In the genomic region with DNA sequence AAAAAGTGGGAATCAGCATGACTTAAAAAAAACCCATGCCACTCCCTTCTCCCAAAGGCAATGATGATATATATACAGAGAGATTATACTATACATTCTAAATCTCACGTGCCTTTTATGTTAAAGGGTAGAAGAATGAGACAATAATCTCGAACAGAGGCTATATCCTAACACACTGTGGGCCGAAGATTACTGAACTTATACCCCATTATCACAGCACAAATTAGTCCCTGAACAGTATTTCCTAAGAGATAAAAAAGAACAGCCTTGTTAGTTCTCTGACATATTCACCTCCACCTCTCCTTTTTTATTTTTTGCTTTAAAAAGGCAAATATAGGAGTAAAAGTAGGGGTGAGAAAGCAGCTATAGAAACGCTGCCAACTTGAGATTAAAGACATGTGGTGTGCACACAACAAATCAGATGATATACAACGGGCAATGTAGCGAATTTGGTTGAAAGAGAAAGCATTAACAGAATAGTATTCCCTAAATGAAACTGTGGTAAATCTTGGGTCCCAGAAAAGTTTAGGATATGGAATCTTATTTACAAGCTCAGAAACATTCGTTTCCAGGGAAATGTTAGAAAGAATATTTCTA, we compare ENCODE assay signal across 26 cellular contexts.
DNase-seq lines count a peak whose midpoint lies in the region; ATAC-seq, FAIRE-seq and TF ChIP-seq lines count a peak whose summit lies in the region.
"Had no signal": no experiment of that assay in that cellular context is flagged by ENCODE, and none has a peak within 500 bp of the region (broad histone marks: within the 10 kb centered on the region; RNA-seq: fewer than 3 reads in every experiment).

No MANE protein-coding gene starts in this region.

- TF ChIP-seq CTCF in A549 (IDR thresholded peaks at IDR 0.05) (no peak), cardiac fibroblast (IDR thresholded peaks at IDR 0.05; ENCODE audit: low read depth, low read length) (no peak)

- no peaks in the 10 kb centered on the region for H3K9me3 ChIP-seq in A549
- H3K9me3 ChIP-seq: right lobe of liver, vagina had no signal

- TF ChIP-seq POLR2A in A549 (IDR thresholded peaks at IDR 0.05; ENCODE audit: low read length) (no peak), H54 (IDR thresholded peaks at IDR 0.05; ENCODE audit: low read depth, low read length) (no peak)

- POLR2A ChIA-PET in A549 (lab: Yijun Ruan, JAX) = no interaction called here

- no peak overlapping the region for H3K27ac ChIP-seq in A549
- H3K27ac ChIP-seq: right lobe of liver, vagina had no signal

- no peaks in the 10 kb centered on the region for H3K27me3 Mint-ChIP-seq in activated naive CD4-positive, alpha-beta T cell treated with anti-CD3 and anti-CD28 coated beads for 36 hours (ENCODE audit: low read depth)

- no peak overlapping the region for H3K27ac Mint-ChIP-seq in activated naive CD4-positive, alpha-beta T cell treated with anti-CD3 and anti-CD28 coated beads for 36 hours
- H3K27ac Mint-ChIP-seq: activated CD8-positive, alpha-beta T cell treated with anti-CD3 and anti-CD28 coated beads, Interleukin-2, amount 10 ng/mL, durations not matched to agents 7 days and 5 days had no signal

- CTCF ChIA-PET in A549 (lab: Yijun Ruan, JAX) = no interaction called here
- CTCF ChIA-PET in activated naive CD4-positive, alpha-beta T cell treated with anti-CD3 and anti-CD28 coated beads for 36 hours (lab: Charles Lee) = no interaction called here

- DNase-seq in A549 (ENCODE audit: low read depth in 1 of 2, low spot score in 1 of 2) = no peak
- no peak for DNase-seq in H54 (ENCODE audit: insufficient read length, low spot score)
- peak; percentile 20 to 45 for DNase-seq in cardiac fibroblast (ENCODE audit: low read depth in 2 of 2)
- no peak for DNase-seq in left lobe of liver (ENCODE audit: low spot score)
- no peak for DNase-seq in putamen (ENCODE audit: low spot score)
- no peak for DNase-seq in DMS 273 treated with DMSO at 0.1 percent for 48 hours (lab: John Stamatoyannopoulos, UW)
- DNase-seq in T-helper 9 cell = no peak
- DNase-seq in activated naive CD4-positive, alpha-beta T cell treated with anti-CD3 and anti-CD28 coated beads for 36 hours = no peak
- DNase-seq: activated CD4-positive, CD25-positive, alpha-beta regulatory T cell; activated CD8-positive, alpha-beta T cell treated with anti-CD3 and anti-CD28 coated beads, Interleukin-2, amount 10 ng/mL, durations not matched to agents 7 days and 5 days; activated naive CD4-positive, alpha-beta T cell treated with Interleukin-2 at 50 U/mL for 16 hours; activated T-cell treated with anti-CD3 and anti-CD28 coated beads, Interleukin-2, amount 50 U/mL, for 1 hour; anterior cingulate cortex; central memory CD4-positive, alpha-beta T cell; DMS79 treated with DMSO at 0.1 percent for 48 hours; H9; Kasumi-1; NCI-H1092; NCI-H1930; NCI-H2227 treated with DMSO at 0.1 percent for 48 hours; NCI-H82; right lobe of liver; SIG-M5 had no signal

- peak; percentile 73 for FAIRE-seq in A549 (lab: Jason Lieb, UNC)
- FAIRE-seq in H54 (lab: Jason Lieb, UNC) = peak; percentile 84
- FAIRE-seq: HTR-8/SVneo had no signal

- no peaks in the 10 kb centered on the region for H3K4me1 ChIP-seq in A549
- H3K4me1 ChIP-seq: right lobe of liver, vagina had no signal

- no peak overlapping the region for H3K4me3 ChIP-seq in A549
- peak overlapping the region in 1 of 2 donors; percentile 18 for H3K4me3 ChIP-seq in cardiac fibroblast (replicated peaks in 1 of 2; ENCODE audit: low read depth in 2 of 2, low read length in 2 of 2)
- H3K4me3 ChIP-seq: right lobe of liver, vagina had no signal

- H3K4me1 Mint-ChIP-seq in activated naive CD4-positive, alpha-beta T cell treated with anti-CD3 and anti-CD28 coated beads for 36 hours (ENCODE audit: low read depth) = peaks cover 15% of the 10 kb centered on the region
- H3K4me1 Mint-ChIP-seq: H9 had no signal

- no peak for TF ChIP-seq EP300 in A549 (IDR thresholded peaks at IDR 0.05)

- no peak overlapping the region for H3K4me3 Mint-ChIP-seq in activated naive CD4-positive, alpha-beta T cell treated with anti-CD3 and anti-CD28 coated beads for 36 hours
- H3K4me3 Mint-ChIP-seq: activated CD8-positive, alpha-beta T cell treated with anti-CD3 and anti-CD28 coated beads, Interleukin-2, amount 10 ng/mL, durations not matched to agents 7 days and 5 days; H9 had no signal

- H3K4me2 ChIP-seq in A549 = no peak overlapping the region

- ATAC-seq in A549 (no peak), left lobe of liver (peak; percentile 17)
- ATAC-seq: activated CD8-positive, alpha-beta T cell treated with anti-CD3 and anti-CD28 coated beads, Interleukin-2, amount 10 ng/mL, durations not matched to agents 7 days and 5 days; esophagus mucosa had no signal

- TF ChIP-seq RAD21 in A549 (conservative IDR thresholded peaks at IDR 0.05 in 1 of 2, IDR thresholded peaks at IDR 0.05 in 1 of 2) = no peak

- peaks cover 12% of the 10 kb centered on the region for H3K9me3 Mint-ChIP-seq in activated naive CD4-positive, alpha-beta T cell treated with anti-CD3 and anti-CD28 coated beads for 36 hours

- intact Hi-C loops in activated naive CD4-positive, alpha-beta T cell treated with anti-CD3 and anti-CD28 coated beads for 36 hours (cut with micrococcal nuclease) = no loop called here

- WGBS in A549 (ENCODE audit: missing lambda C conversion rate) = 83% methylated on average over 7 of the region's 7 CpGs

- H3K36me3 Mint-ChIP-seq in activated naive CD4-positive, alpha-beta T cell treated with anti-CD3 and anti-CD28 coated beads for 36 hours (ENCODE audit: low read depth) = peaks cover 11% of the 10 kb centered on the region

TF ChIP-seq in A549, 52 proteins besides CTCF, POLR2A, EP300 and RAD21:
- TF ChIP-seq HOXA7 (CRISPR knock-in tag; IDR thresholded peaks at IDR 0.05) (no peak), MAFK (IDR thresholded peaks at IDR 0.05; ENCODE audit: partially characterized antibody) (no peak), ZNF302 (CRISPR knock-in tag; IDR thresholded peaks at IDR 0.05) (no peak), ZC3H11A (IDR thresholded peaks at IDR 0.05) (no peak), TFCP2L1 (CRISPR knock-in tag; IDR thresholded peaks at IDR 0.05) (no peak)
- TF ChIP-seq, protein P1, sequence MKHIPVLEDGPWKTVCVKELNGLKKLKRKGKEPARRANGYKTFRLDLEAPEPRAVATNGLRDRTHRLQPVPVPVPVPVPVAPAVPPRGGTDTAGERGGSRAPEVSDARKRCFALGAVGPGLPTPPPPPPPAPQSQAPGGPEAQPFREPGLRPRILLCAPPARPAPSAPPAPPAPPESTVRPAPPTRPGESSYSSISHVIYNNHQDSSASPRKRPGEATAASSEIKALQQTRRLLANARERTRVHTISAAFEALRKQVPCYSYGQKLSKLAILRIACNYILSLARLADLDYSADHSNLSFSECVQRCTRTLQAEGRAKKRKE (CRISPR knock-in tag; IDR thresholded peaks at IDR 0.05; ENCODE audit: low read depth) = no peak

Comparison
In these comparisons a context has a peak if more than half of its experiments do, and no peak if none do; other contexts are left out.
1. DNase-seq: peak in cardiac fibroblast (2 of 2); none in A549 (0 of 2), H54 (single experiment), left lobe of liver (single experiment), putamen (single experiment), DMS 273 treated with DMSO at 0.1 percent for 48 hours (single experiment), T-helper 9 cell (single experiment) and activated naive CD4-positive, alpha-beta T cell treated with anti-CD3 and anti-CD28 coated beads for 36 hours (single experiment).